ENCODE assay signal across 8 cellular contexts in the genomic region with DNA sequence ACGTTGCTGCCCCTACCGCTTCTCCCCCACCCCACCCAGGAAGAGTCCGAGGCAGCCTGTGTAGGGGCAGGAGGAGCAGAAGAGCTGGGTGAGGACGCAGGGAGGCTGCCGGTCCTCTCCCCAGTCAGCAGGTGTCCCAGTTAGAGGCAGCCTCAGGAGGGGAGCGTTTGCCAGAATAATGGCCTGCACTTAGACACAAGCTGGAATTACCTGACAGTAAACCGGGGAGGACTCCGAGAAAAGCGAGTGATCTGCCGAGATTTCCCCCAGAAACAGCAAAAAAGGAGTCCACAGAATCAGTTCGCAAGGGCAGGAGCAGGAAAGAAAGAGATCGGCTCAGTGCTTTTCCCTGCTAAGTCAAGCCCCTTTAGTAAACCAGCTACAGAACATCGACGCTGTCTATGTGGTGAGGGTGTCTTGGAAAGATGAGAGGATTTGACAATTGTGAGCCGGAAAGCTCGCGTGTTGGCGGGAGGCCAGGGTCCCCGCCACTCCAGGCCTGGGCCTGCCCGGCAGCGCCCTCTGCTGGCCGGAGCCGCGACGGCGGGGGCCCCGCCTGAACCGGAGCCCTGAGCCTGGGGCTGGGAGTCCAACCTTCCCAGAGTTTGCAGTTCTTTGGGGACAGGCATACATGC. TPM values are rescaled to one million over a fixed set of nuclear protein-coding genes. Genes with fewer than 3 reads are reported as not detected.
DNase-seq lines count a peak whose midpoint lies in the region; TF ChIP-seq lines count a peak whose summit lies in the region.

No MANE protein-coding gene starts in this region.

- H3K4me2 ChIP-seq in KMS-11: peak overlapping the region; percentile 89

- no peaks in the 10 kb centered on the region for H3K9me3 ChIP-seq in neuron (ENCODE audit: low read length)

- H3K79me2 ChIP-seq in KMS-11 (ENCODE audit: insufficient read depth, low read depth): no peaks in the 10 kb centered on the region

- H3K27ac ChIP-seq in KMS-11 (no peak overlapping the region), RWPE1 (0 out of 2 replicates have a peak overlapping the region, but pooled peaks have one; percentile 10)

- H3K4me1 ChIP-seq in KMS-11 (ENCODE audit: low read depth, poor library complexity, severe bottlenecking) (peaks cover 15% of the 10 kb centered on the region), neuron (ENCODE audit: insufficient read depth, low read length) (peaks cover 3% of the 10 kb centered on the region)

- POLR2A ChIA-PET in RWPE1 (lab: Yijun Ruan, JAX; ENCODE audit: low non-redundant PET): no interaction called here

- H3K4me3 ChIP-seq in AG09309 (ENCODE audit: control insufficient read depth, low read depth, low read length): peak overlapping the region; percentile 30
- no peak overlapping the region for H3K4me3 ChIP-seq in KMS-11 (IDR thresholded peaks at IDR 0.05; ENCODE audit: insufficient read depth, low read depth, low read length)
- H3K4me3 ChIP-seq in fibroblast of villous mesenchyme (ENCODE audit: low read depth, low read length): peak overlapping the region; percentile 52
- H3K4me3 ChIP-seq in neuron (ENCODE audit: low read length): peak overlapping the region; percentile 18

- no peaks in the 10 kb centered on the region for H4K20me1 ChIP-seq in KMS-11 (ENCODE audit: insufficient read depth)

- CTCF ChIA-PET in RWPE1 (lab: Yijun Ruan, JAX): interaction anchor here (0.6 to 1.6 kb wide), 8 partner anchors 15 to 1497 kb away, joined by 3 to 6 read pairs (median 4); partner anchors contain the start of gene KCTD21

- TF ChIP-seq CTCF in AG09309 (IDR thresholded peaks at IDR 0.05; ENCODE audit: control insufficient read depth, insufficient read depth, low read depth, low read length, missing control alignments): peak; percentile 76
- peak; percentile 98 for TF ChIP-seq CTCF in KMS-11 (conservative IDR thresholded peaks at IDR 0.05; ENCODE audit: low read depth, low read length)
- peak; percentile 99 for TF ChIP-seq CTCF in RWPE1 (conservative IDR thresholded peaks at IDR 0.05; ENCODE audit: low read depth)
- TF ChIP-seq CTCF in fibroblast of villous mesenchyme (IDR thresholded peaks at IDR 0.05; ENCODE audit: insufficient read depth, low read depth, low read length): peak; percentile 99

- no peaks in the 10 kb centered on the region for H3K36me3 ChIP-seq in KMS-11 (ENCODE audit: insufficient read depth)
- H3K36me3 ChIP-seq in neuron (ENCODE audit: insufficient read depth, low read length): no peaks in the 10 kb centered on the region

- H3K9ac ChIP-seq in KMS-11: peak overlapping the region; percentile 46; the same call in 1 of the 2 replicates

- H3K27me3 ChIP-seq in KMS-11 (ENCODE audit: insufficient read depth, low read depth) (no peaks in the 10 kb centered on the region), neuron (ENCODE audit: insufficient read depth, low read length) (no peaks in the 10 kb centered on the region)

- H2AFZ ChIP-seq in KMS-11 (ENCODE audit: low read depth): peak overlapping the region; percentile 95
- peak overlapping the region; percentile 64 for H2AFZ ChIP-seq in neuron (ENCODE audit: low read depth, low read length)

- DNase-seq in AG09309 (ENCODE audit: low read depth) (no peak), GM19240 (ENCODE audit: insufficient read length, low spot score) (peak; percentile 81), RWPE1 (ENCODE audit: low spot score) (peak; percentile 78), activated gamma-delta T cell (lab: John Stamatoyannopoulos, UW) (peak; percentile 49), fibroblast of villous mesenchyme (ENCODE audit: low read depth) (peak; percentile 65), stromal cell of bone marrow (ENCODE audit: low read depth) (peak; percentile 31)

RNA-seq across cellular contexts. Expression of gene THRSP, which starts 17.7 kb away (rescaled TPM):
- total RNA-seq in fibroblast of villous mesenchyme: not detected in 2 replicates

RNA-seq across cellular contexts. Expression of gene KCTD14, which starts 22.9 kb away (rescaled TPM):
- total RNA-seq in fibroblast of villous mesenchyme: 0.97 and 4.3 TPM in 2 replicates

RNA-seq across cellular contexts. Expression of gene NDUFC2, which starts 33.7 kb away (rescaled TPM):
- 120 and 179 TPM in 2 replicates for total RNA-seq in fibroblast of villous mesenchyme

RNA-seq across cellular contexts. Expression of gene INTS4, which starts 51.5 kb away (rescaled TPM):
- 34.8 and 37.1 TPM in 2 replicates for total RNA-seq in fibroblast of villous mesenchyme
